10 cellular contexts compared by ENCODE assay signal in the genomic region with DNA sequence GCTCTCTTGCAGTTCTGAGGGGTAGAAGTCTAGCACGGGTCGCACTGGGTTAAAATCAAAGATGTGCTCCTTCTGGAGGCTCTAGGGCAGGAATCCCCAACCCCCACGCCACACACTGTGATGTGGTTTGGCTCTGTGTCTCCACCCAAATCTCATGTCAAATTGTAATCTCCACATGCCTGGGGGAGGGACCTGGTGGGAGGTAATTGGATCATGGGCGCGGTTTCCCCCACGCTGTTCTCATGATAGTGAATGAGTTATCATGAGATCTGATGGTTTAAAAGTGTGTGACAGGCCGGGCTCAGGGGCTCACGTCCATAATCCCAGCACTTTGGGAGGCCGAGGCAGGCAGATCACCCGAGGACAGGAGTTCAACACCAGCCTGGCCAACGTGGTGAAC. TPM values are rescaled to one million over a fixed set of nuclear protein-coding genes. Genes with fewer than 3 reads are reported as not detected.
DNase-seq lines count a peak whose midpoint lies in the region; ATAC-seq, FAIRE-seq and TF ChIP-seq lines count a peak whose summit lies in the region.
"Had no signal": no experiment of that assay in that cellular context is flagged by ENCODE, and none has a peak within 500 bp of the region (broad histone marks: within the 10 kb centered on the region; RNA-seq: fewer than 3 reads in every experiment).

No MANE protein-coding gene starts in this region.

- H3K27ac Mint-ChIP-seq in natural killer cell treated with Interleukin-12 subunit alpha and Interleukin-12 subunit beta and Interleukin-15 and Interleukin-18, amount 100 ng/mL, for 72 hours, result no peak overlapping the region
- H3K27ac Mint-ChIP-seq: IgD-negative memory B cell had no signal

- H3K9me3 ChIP-seq in ovary, result no peaks in the 10 kb centered on the region

- H3K27me3 ChIP-seq in ovary, result no peaks in the 10 kb centered on the region

- no peak overlapping the region for H3K27ac ChIP-seq in ovary

- no peak overlapping the region for H3K4me3 Mint-ChIP-seq in natural killer cell treated with Interleukin-12 subunit alpha and Interleukin-12 subunit beta and Interleukin-15 and Interleukin-18, amount 100 ng/mL, for 72 hours
- H3K4me3 Mint-ChIP-seq: IgD-negative memory B cell had no signal

- H3K9me3 Mint-ChIP-seq in natural killer cell treated with Interleukin-12 subunit alpha and Interleukin-12 subunit beta and Interleukin-15 and Interleukin-18, amount 100 ng/mL, for 72 hours, result no peaks in the 10 kb centered on the region

- H3K4me1 Mint-ChIP-seq in natural killer cell treated with Interleukin-12 subunit alpha and Interleukin-12 subunit beta and Interleukin-15 and Interleukin-18, amount 100 ng/mL, for 72 hours (ENCODE audit: low read depth in 2 of 2), result peaks cover 8 to 10% of the 10 kb centered on the region in 2 donors

- no peaks in the 10 kb centered on the region for H3K36me3 ChIP-seq in ovary

- TF ChIP-seq POLR2A in ovary (IDR thresholded peaks at IDR 0.05), result no peak
- TF ChIP-seq POLR2A in H54 (IDR thresholded peaks at IDR 0.05; ENCODE audit: low read depth, low read length), result no peak

- H3K4me3 ChIP-seq in fibroblast of mammary gland (ENCODE audit: control insufficient read depth, low read depth, low read length), result no peak overlapping the region
- H3K4me3 ChIP-seq in ovary, result no peak overlapping the region

- H3K36me3 Mint-ChIP-seq in natural killer cell treated with Interleukin-12 subunit alpha and Interleukin-12 subunit beta and Interleukin-15 and Interleukin-18, amount 100 ng/mL, for 72 hours, result no peaks in the 10 kb centered on the region

- peaks cover 0 to 4% of the 10 kb centered on the region in 2 donors for H3K27me3 Mint-ChIP-seq in natural killer cell treated with Interleukin-12 subunit alpha and Interleukin-12 subunit beta and Interleukin-15 and Interleukin-18, amount 100 ng/mL, for 72 hours

- TF ChIP-seq EP300 in ovary (IDR thresholded peaks at IDR 0.05), result no peak

- intact Hi-C loops in ovary (cut with DNase I), result no loop called here

- no peak for TF ChIP-seq CTCF in fibroblast of mammary gland (conservative IDR thresholded peaks at IDR 0.05; ENCODE audit: control insufficient read depth, insufficient read depth, low read depth, low read length)
- no peak for TF ChIP-seq CTCF in ovary (IDR thresholded peaks at IDR 0.05)

- no peak for FAIRE-seq in H54 (lab: Jason Lieb, UNC)

- ATAC-seq in natural killer cell treated with Interleukin-12 subunit alpha and Interleukin-12 subunit beta and Interleukin-15 and Interleukin-18, amount 100 ng/mL, for 72 hours, result no peak
- no peak for ATAC-seq in GM18909 (IDR thresholded peaks at IDR 0.05; ENCODE audit: poor library complexity, unreplicated experiment)

- DNase-seq in NCI-H82 treated with DMSO at 0.1 percent for 48 hours (lab: John Stamatoyannopoulos, UW; ENCODE audit: unreplicated experiment), result peak; percentile 77
- DNase-seq in activated T-cell treated with anti-CD3 and anti-CD28 coated beads for 24 hours (ENCODE audit: low read depth), result peak; percentile 36
- peak; percentile 15 for DNase-seq in fibroblast of mammary gland (ENCODE audit: low read depth)
- peak; percentile 3 for DNase-seq in stimulated activated CD8-positive, alpha-beta memory T cell treated with anti-CD3 and anti-CD28 coated beads, Interleukin-12 subunit alpha, Interleukin-12 subunit beta, amount 100 ng/mL, for 4 hours (ENCODE audit: low read depth)
- DNase-seq in ovary, result no peak
- DNase-seq in natural killer cell treated with Interleukin-12 subunit alpha and Interleukin-12 subunit beta and Interleukin-15 and Interleukin-18, amount 100 ng/mL, for 72 hours (ENCODE audit: low spot score), result no peak
- no peak for DNase-seq in H54 (ENCODE audit: insufficient read length, low spot score)
- DNase-seq: NCI-H510A treated with DMSO at 0.1 percent for 48 hours had no signal

- 34 to 38% (median 38%) methylated on average over 11 of the region's 11 CpGs for WGBS in ovary, 3 donors

- H3K4me1 ChIP-seq in ovary (ENCODE audit: insufficient read depth), result no peaks in the 10 kb centered on the region

RNA-seq across cellular contexts. Expression of gene CALM3, which starts 26.6 kb away (rescaled TPM):
- 100 to 1,000 TPM in 5 of 7 donors, 10 to 100 TPM in 2; 80.5 to 312 (median 225) TPM for total RNA-seq in ovary
- 100 to 1,000 TPM; 191 to 646 TPM for polyA plus RNA-seq in ovary
- 100 to 1,000 TPM; 305 to 309 TPM for total RNA-seq in natural killer cell treated with Interleukin-12 subunit alpha and Interleukin-12 subunit beta and Interleukin-15 and Interleukin-18, amount 100 ng/mL, for 72 hours

RNA-seq across cellular contexts. Expression of gene PTGIR, which starts 50.4 kb away (rescaled TPM):
- 1 to 10 TPM in 3 of 7 donors, under 1 TPM in 4; 0.24 to 1.5 (median 0.71) TPM for total RNA-seq in ovary
- polyA plus RNA-seq in ovary, result 1 to 10 TPM in 1 of 2 donors, under 1 TPM in 1; 0.55 to 1.8 TPM
- 1 to 10 TPM in 1 of 2 donors, under 1 TPM in 1; 0.31 to 1.7 TPM for total RNA-seq in natural killer cell treated with Interleukin-12 subunit alpha and Interleukin-12 subunit beta and Interleukin-15 and Interleukin-18, amount 100 ng/mL, for 72 hours

Comparison
In these comparisons a context has a peak if more than half of its experiments do, and no peak if none do; other contexts are left out.
1. DNase-seq: peak in NCI-H82 treated with DMSO at 0.1 percent for 48 hours (single experiment), activated T-cell treated with anti-CD3 and anti-CD28 coated beads for 24 hours (single experiment), fibroblast of mammary gland (single experiment) and stimulated activated CD8-positive, alpha-beta memory T cell treated with anti-CD3 and anti-CD28 coated beads, Interleukin-12 subunit alpha, Interleukin-12 subunit beta, amount 100 ng/mL, for 4 hours (single experiment); none in ovary (0 of 5), natural killer cell treated with Interleukin-12 subunit alpha and Interleukin-12 subunit beta and Interleukin-15 and Interleukin-18, amount 100 ng/mL, for 72 hours (single experiment) and H54 (single experiment).